Comparison of ENCODE assay signal across 17 cellular contexts in genomic region chr22:26452236-26453016, GRCh38. TPM values are rescaled to one million over a fixed set of nuclear protein-coding genes. Genes with fewer than 3 reads are reported as not detected.
DNase-seq lines count a peak whose midpoint lies in the region; ATAC-seq and TF ChIP-seq lines count a peak whose summit lies in the region.
"Had no signal": no experiment of that assay in that cellular context is flagged by ENCODE, and none has a peak within 500 bp of the region (broad histone marks: within the 10 kb centered on the region; RNA-seq: fewer than 3 reads in every experiment).

No MANE protein-coding gene starts in this region.

- ATAC-seq in GM23338: no peak
- ATAC-seq: Panc1, Right ventricle myocardium inferior had no signal

- intact Hi-C loops in head of caudate nucleus (cut with DNase I): no loop called here
- intact Hi-C loops in stomach (cut with DNase I; ENCODE audit: low total_unique reads): no loop called here

- H3K79me2 ChIP-seq in GM23338 (replicated peaks; ENCODE audit: insufficient read depth): no peaks in the 10 kb centered on the region

- H3K4me1 ChIP-seq in HEK293 (ENCODE audit: control insufficient read depth, insufficient read depth, low read length): no peaks in the 10 kb centered on the region
- H3K4me1 ChIP-seq in stomach: peaks cover 0 to 8% (median 0%) of the 10 kb centered on the region in 4 donors
- H3K4me1 ChIP-seq in GM23338 (ENCODE audit: insufficient read depth): no peaks in the 10 kb centered on the region

- H3F3A ChIP-seq in GM23338 (replicated peaks; ENCODE audit: low read depth): no peaks in the 10 kb centered on the region

- no peaks in the 10 kb centered on the region for H3K9me3 ChIP-seq in HEK293 (ENCODE audit: control insufficient read depth, insufficient read depth, low read depth, low read length)
- no peaks in the 10 kb centered on the region for H3K9me3 ChIP-seq in WERI-Rb-1 (ENCODE audit: severe bottlenecking)
- no peaks in the 10 kb centered on the region for H3K9me3 ChIP-seq in stomach

- CTCF ChIA-PET in HEK293 (lab: Yijun Ruan, JAX): interaction anchor here (0.6 to 2.9 kb wide), 5 partner anchors 9 to 209 kb away, joined by 3 to 24 read pairs (median 4); no protein-coding TSS in a partner anchor

- no peak for TF ChIP-seq POLR2A in stomach (IDR thresholded peaks at IDR 0.05)

- no peak overlapping the region for H3K4me2 ChIP-seq in GM23338
- H3K4me2 ChIP-seq: KMS-11 had no signal

- peaks cover 7% of the 10 kb centered on the region for H3K27me3 Mint-ChIP-seq in GM23338 (ENCODE audit: insufficient read depth, low read depth, poor library complexity)

- no peaks in the 10 kb centered on the region for H3K9me3 Mint-ChIP-seq in GM23338

- H3K27ac ChIP-seq in HEK293 (ENCODE audit: extremely low read depth, low read depth, low read length) (no peak overlapping the region), WERI-Rb-1 (peak overlapping the region; percentile 65), stomach (no peak overlapping the region), GM23338 (ENCODE audit: low read depth) (no peak overlapping the region)
- H3K27ac ChIP-seq: KMS-11, SK-N-MC had no signal

- no peak for TF ChIP-seq EP300 in stomach (IDR thresholded peaks at IDR 0.05)

- H2AFZ ChIP-seq in GM23338: no peak overlapping the region

- no peak overlapping the region for H3K27ac Mint-ChIP-seq in GM23338

- 89 to 95% (median 93%) methylated on average over 23 of the region's 23 CpGs for WGBS in stomach, 5 donors

- no peak for TF ChIP-seq CTCF in HEK293 (tag by site-specific recombination; IDR thresholded peaks at IDR 0.05)
- no peak for TF ChIP-seq CTCF in WERI-Rb-1 (IDR thresholded peaks at IDR 0.05; ENCODE audit: low read depth, low read length)
- TF ChIP-seq CTCF in stomach (IDR thresholded peaks at IDR 0.05): no peak
- TF ChIP-seq CTCF in GM23338 (conservative IDR thresholded peaks at IDR 0.05; ENCODE audit: low read depth in 2 of 2): no peak

- H4K20me1 ChIP-seq in GM23338 (replicated peaks; ENCODE audit: insufficient read depth): no peaks in the 10 kb centered on the region; the same call in none of the 2 replicates

- H3K9me2 ChIP-seq in GM23338 (ENCODE audit: insufficient read depth): no peaks in the 10 kb centered on the region

- no peak overlapping the region for H3K4me3 Mint-ChIP-seq in GM23338

- H3K36me3 Mint-ChIP-seq in GM23338 (ENCODE audit: low read depth): peaks cover 34% of the 10 kb centered on the region

- H3K36me3 ChIP-seq in HEK293 (ENCODE audit: control insufficient read depth in 2 of 2, insufficient read depth in 1 of 2, low read length in 2 of 2) (peaks cover 12 to 61% of the 10 kb centered on the region in 2 experiments; a peak in 2 of 3 replicates), WERI-Rb-1 (peaks cover 27% of the 10 kb centered on the region), stomach (peaks cover 39 to 71% (median 66%) of the 10 kb centered on the region in 4 donors), GM23338 (ENCODE audit: insufficient read depth) (no peaks in the 10 kb centered on the region; the same call in 1 of the 2 replicates), H7 (replicated peaks; ENCODE audit: control insufficient read depth, insufficient read depth, low read length) (peaks cover 9% of the 10 kb centered on the region)

- DNase-seq in WERI-Rb-1 (no peak), head of caudate nucleus (peak in 34 of 42 donors; percentile 33 to 86 (median 66)), stomach (peak; percentile 22), GM23338 (ENCODE audit: low spot score) (no peak), H7 (no peak)
- DNase-seq in stimulated activated naive CD4-positive, alpha-beta T cell (lab: John Stamatoyannopoulos, UW): no peak
- DNase-seq: COR-L47, EL, NCI-H1048, NCI-H1436 treated with DMSO at 0.1 percent for 48 hours, NCI-H2081 treated with DMSO at 0.1 percent for 48 hours, NCI-H510A had no signal

- POLR2A ChIA-PET in HEK293 (lab: Yijun Ruan, JAX): interaction anchor here (0.6 kb wide), 1 partner anchor 10 kb away, joined by 6 read pairs; no protein-coding TSS in a partner anchor

- H3K4me3 ChIP-seq in HEK293 (ENCODE audit: low read depth, low read length) (no peak overlapping the region), WERI-Rb-1 (ENCODE audit: low read depth, low read length) (no peak overlapping the region), stomach (no peak overlapping the region), GM23338 (no peak overlapping the region), H7 (ENCODE audit: insufficient read depth, low read depth, low read length) (no peak overlapping the region)
- H3K4me3 ChIP-seq: SK-N-MC had no signal

- no peaks in the 10 kb centered on the region for H3K27me3 ChIP-seq in WERI-Rb-1 (ENCODE audit: insufficient read depth, low read depth, severe bottlenecking)
- H3K27me3 ChIP-seq in stomach: no peaks in the 10 kb centered on the region
- H3K27me3 ChIP-seq in GM23338 (ENCODE audit: insufficient read depth): no peaks in the 10 kb centered on the region
- H3K27me3 ChIP-seq in H7 (ENCODE audit: control insufficient read depth, insufficient read depth, low read length): no peaks in the 10 kb centered on the region

- H3K4me1 Mint-ChIP-seq in GM23338: no peaks in the 10 kb centered on the region

TF ChIP-seq in HEK293, 187 proteins besides CTCF, POLR2A, EP300 and RAD21 (continues in another document):
- no peak for TF ChIP-seq ZNF610 (tag by site-specific recombination; IDR thresholded peaks at IDR 0.05; ENCODE audit: borderline replicate concordance)
- no peak for TF ChIP-seq SETDB1 (IDR thresholded peaks at IDR 0.05; ENCODE audit: insufficient read length, low read length)
- peak; percentile 39; the same call in 1 of the 2 replicates for TF ChIP-seq ZIC2 (tag by site-specific recombination; IDR thresholded peaks at IDR 0.05)
- TF ChIP-seq EGR2 (tag by site-specific recombination; IDR thresholded peaks at IDR 0.05; ENCODE audit: low read depth): peak; percentile 43; the same call in 1 of the 2 replicates
- no peak for TF ChIP-seq ELK4 (IDR thresholded peaks at IDR 0.05; ENCODE audit: borderline replicate concordance, low read depth, low read length)
- no peak for TF ChIP-seq ZXDB (tag by site-specific recombination; IDR thresholded peaks at IDR 0.05)

TF ChIP-seq in GM23338, 12 proteins besides CTCF, POLR2A, EP300 and RAD21 (continues in another document):
- TF ChIP-seq REST (IDR thresholded peaks at IDR 0.05; ENCODE audit: unreplicated experiment): no peak
- TF ChIP-seq EZH2 (IDR thresholded peaks at IDR 0.05; ENCODE audit: low read depth, unreplicated experiment): no peak
- TF ChIP-seq JUNB (IDR thresholded peaks at IDR 0.05; ENCODE audit: unreplicated experiment): no peak
- TF ChIP-seq ZNF331 (CRISPR knock-in tag; IDR thresholded peaks at IDR 0.05; ENCODE audit: low read depth): no peak
- no peak for TF ChIP-seq CREB1 (CRISPR knock-in tag; IDR thresholded peaks at IDR 0.05; ENCODE audit: low read depth)
- TF ChIP-seq EZH2phosphoT487 (IDR thresholded peaks at IDR 0.05; ENCODE audit: unreplicated experiment): no peak
- no peak for TF ChIP-seq ZNF114 (CRISPR knock-in tag; IDR thresholded peaks at IDR 0.05)

RNA-seq across cellular contexts. Expression of gene ASPHD2, which starts 23.4 kb away (rescaled TPM):
- total RNA-seq in stomach: 10 to 100 TPM in 2 of 5 donors, 1 to 10 TPM in 1, under 1 TPM in 2; 0.45 to 48.4 (median 6.1) TPM
- 1 to 10 TPM in 2 of 3 donors, under 1 TPM in 1; 0.93 to 6.0 (median 1.9) TPM for polyA plus RNA-seq in stomach
- 9.3 and 10.0 TPM in 2 replicates for total RNA-seq in GM23338 (2014; rRNA removed; shearing (Covaris generic))
- 6.0 and 8.3 TPM in 2 replicates for polyA plus RNA-seq in GM23338 (2016; fragmentation: Nextera tagmentation; extraction: Ambion mirVana)
- 6.2 and 7.4 TPM in 2 replicates for total RNA-seq in H7 (2014; rRNA removed; shearing (Covaris generic))

RNA-seq across cellular contexts. Expression of gene HPS4, which starts 31.2 kb away (rescaled TPM):
- total RNA-seq in stomach: 10 to 100 TPM; 12.3 to 46.1 (median 42.7) TPM
- polyA plus RNA-seq in stomach (10 to 100 TPM; 10.3 to 15.1 (median 13.4) TPM), GM23338 (2016; fragmentation: Nextera tagmentation; extraction: Ambion mirVana) (17.8 and 20.3 TPM in 2 replicates)
- total RNA-seq in GM23338 (2014; rRNA removed; shearing (Covaris generic)): 36.9 and 49.4 TPM in 2 replicates
- 43.1 and 63.0 TPM in 2 replicates for total RNA-seq in H7 (2014; rRNA removed; shearing (Covaris generic))

RNA-seq across cellular contexts. Expression of gene SRRD, which starts 31.3 kb away (rescaled TPM):
- 10 to 100 TPM in 3 of 5 donors, 1 to 10 TPM in 2; 4.0 to 64.2 (median 10.8) TPM for total RNA-seq in stomach
- polyA plus RNA-seq in stomach (10 to 100 TPM in 1 of 3 donors, 1 to 10 TPM in 2; 6.8 to 16.2 (median 9.2) TPM), GM23338 (2016; fragmentation: Nextera tagmentation; extraction: Ambion mirVana) (17.8 and 23.2 TPM in 2 replicates)
- total RNA-seq in GM23338 (2014; rRNA removed; shearing (Covaris generic)): 17.8 and 34.4 TPM in 2 replicates
- total RNA-seq in H7 (2014; rRNA removed; shearing (Covaris generic)): 25.9 and 32.9 TPM in 2 replicates

RNA-seq across cellular contexts. Expression of gene TFIP11, which starts 59.8 kb away (rescaled TPM):
- total RNA-seq in stomach: 10 to 100 TPM; 11.6 to 48.7 (median 22.8) TPM
- polyA plus RNA-seq in stomach (10 to 100 TPM; 11.6 to 24.7 (median 15.1) TPM), GM23338 (2016; fragmentation: Nextera tagmentation; extraction: Ambion mirVana) (17.1 and 20.4 TPM in 2 replicates)
- total RNA-seq in GM23338 (2014; rRNA removed; shearing (Covaris generic)): 25.6 and 26.2 TPM in 2 replicates
- total RNA-seq in H7 (2014; rRNA removed; shearing (Covaris generic)): 22.2 and 22.8 TPM in 2 replicates

Comparison
In these comparisons a context has a peak if more than half of its experiments do, and no peak if none do; other contexts are left out.
1. DNase-seq: peak in head of caudate nucleus (34 of 42) and stomach (single experiment); none in WERI-Rb-1 (single experiment), GM23338 (single experiment), H7 (single experiment) and stimulated activated naive CD4-positive, alpha-beta T cell (0 of 6).